Comparison of ENCODE assay signal across 9 cellular contexts in the genomic region with DNA sequence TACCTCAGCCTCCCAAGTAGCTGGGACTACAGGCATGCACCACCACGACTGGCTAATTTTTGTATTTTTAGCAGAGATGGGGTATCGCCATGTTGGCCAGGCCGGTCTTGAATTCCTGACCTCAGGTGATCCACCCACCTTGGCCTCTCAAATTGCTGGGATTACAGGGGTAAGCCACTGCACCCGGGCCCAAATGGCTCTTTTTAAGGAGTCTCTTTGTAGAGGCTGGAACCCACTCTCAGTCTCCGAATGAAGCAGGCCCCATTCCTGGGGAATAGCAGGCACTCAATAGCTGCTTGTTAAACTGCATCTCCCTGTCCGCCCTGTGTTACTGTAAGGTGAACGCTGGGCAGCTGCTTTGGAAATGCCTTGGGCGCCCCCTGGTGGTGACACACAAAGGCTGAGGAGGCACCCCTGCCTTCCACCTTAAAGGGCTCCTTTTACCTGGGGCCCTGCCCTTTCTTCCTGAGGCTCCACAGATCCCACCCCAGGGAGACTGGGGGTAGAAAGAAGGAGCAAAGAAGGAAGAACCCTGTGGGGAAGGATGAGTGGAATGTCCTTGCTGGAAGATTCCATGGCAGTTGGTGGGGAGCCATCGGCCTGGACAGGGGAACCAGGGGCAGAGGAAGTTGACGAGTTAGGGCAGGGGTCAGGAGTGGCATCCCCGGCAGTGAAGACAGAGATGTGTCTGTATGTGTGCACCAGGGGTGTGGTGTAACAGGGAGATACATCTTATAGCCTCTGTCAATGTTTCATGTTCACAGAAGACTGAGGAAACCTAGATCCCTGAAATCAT. TPM values are rescaled to one million over a fixed set of nuclear protein-coding genes. Genes with fewer than 3 reads are reported as not detected.
DNase-seq lines count a peak whose midpoint lies in the region; ATAC-seq, FAIRE-seq and TF ChIP-seq lines count a peak whose summit lies in the region.
"Had no signal": no experiment of that assay in that cellular context is flagged by ENCODE, and none has a peak within 500 bp of the region (broad histone marks: within the 10 kb centered on the region; RNA-seq: fewer than 3 reads in every experiment).

No MANE protein-coding gene starts in this region.

- no peak overlapping the region for H3K4me2 ChIP-seq in parathyroid adenoma (ENCODE audit: low read length)

- H3K27me3 ChIP-seq in parathyroid adenoma (ENCODE audit: control insufficient read depth, insufficient read depth, low read length) (no peaks in the 10 kb centered on the region), transverse colon (no peaks in the 10 kb centered on the region)

- peak overlapping the region; percentile 23 for H2AFZ ChIP-seq in parathyroid adenoma

- TF ChIP-seq EP300 in transverse colon (IDR thresholded peaks at IDR 0.05; ENCODE audit: low read depth): no peak

- H3K27ac ChIP-seq in SK-N-MC (no peak overlapping the region), parathyroid adenoma (no peak overlapping the region), transverse colon (no peak overlapping the region)

- H3K4me3 ChIP-seq in SK-N-MC (no peak overlapping the region), parathyroid adenoma (ENCODE audit: low read depth, low read length) (no peak overlapping the region), transverse colon (no peak overlapping the region)

- TF ChIP-seq CTCF in parathyroid adenoma (IDR thresholded peaks at IDR 0.05) (peak; percentile 99), transverse colon (IDR thresholded peaks at IDR 0.05) (peak; percentile 97 to 98 (median 97))

- H3K9me3 ChIP-seq in SK-N-MC (ENCODE audit: low read depth, low read length): no peaks in the 10 kb centered on the region
- no peaks in the 10 kb centered on the region for H3K9me3 ChIP-seq in parathyroid adenoma (ENCODE audit: control insufficient read depth, low read length)
- H3K9me3 ChIP-seq in transverse colon: no peaks in the 10 kb centered on the region

- intact Hi-C loops in transverse colon (cut with DNase I; ENCODE audit: low total_unique reads): loop anchor here (2.0 kb wide), 1 partner anchor 47 kb away; no protein-coding TSS in a partner anchor

- H3K9ac ChIP-seq in SK-N-MC (ENCODE audit: insufficient read length) (no peak overlapping the region), parathyroid adenoma (no peak overlapping the region)

- H3K36me3 ChIP-seq in SK-N-MC (ENCODE audit: insufficient read depth, low read length): no peaks in the 10 kb centered on the region
- no peaks in the 10 kb centered on the region for H3K36me3 ChIP-seq in parathyroid adenoma (ENCODE audit: control insufficient read depth, insufficient read depth, low read length)
- H3K36me3 ChIP-seq in transverse colon: no peaks in the 10 kb centered on the region

- peak; percentile 41 for FAIRE-seq in GM12891 (lab: Jason Lieb, UNC)
- FAIRE-seq: islet of Langerhans had no signal

- in situ Hi-C loops in transverse colon (cut with MboI; ENCODE audit: low pct_ligation_motif_present in 1 of 4, low pct_unique_long_range_greater_than_20kb in 1 of 4, low sequenced_read_pairs in 3 of 4): loop anchor here in 3 of 4 donors (5.0 kb wide), 1 partner anchor 48 kb away; the partner anchor contains the start of gene SCRN2 (in 3 of the 3)

- TF ChIP-seq POLR2A in GM12891 (IDR thresholded peaks at IDR 0.05; ENCODE audit: low read depth, low read length) (no peak), transverse colon (IDR thresholded peaks at IDR 0.05) (no peak)

- peaks cover 4% of the 10 kb centered on the region for H3K79me2 ChIP-seq in parathyroid adenoma

- H3K4me1 ChIP-seq in parathyroid adenoma (peaks cover 16% of the 10 kb centered on the region), transverse colon (peaks cover 7 to 30% (median 18%) of the 10 kb centered on the region in 4 donors)

- peak; percentile 58 for DNase-seq in GM12891 (ENCODE audit: insufficient read length, low spot score)
- peak; percentile 72 for DNase-seq in NCI-H1092 (lab: John Stamatoyannopoulos, UW)
- peak; percentile 37 for DNase-seq in SK-N-MC (ENCODE audit: low read depth, low spot score)
- peak; percentile 93 for DNase-seq in activated gamma-delta T cell treated with anti-CD3 and anti-CD28 coated beads, Interleukin-2, amount 50 U/mL, for 16 hours (ENCODE audit: low read depth)
- DNase-seq in germinal center (ENCODE audit: low spot score): peak; percentile 74
- DNase-seq in transverse colon: peak; percentile 93

- 35 to 77% methylated on average over 2 to 11 of the region's 11 CpGs for WGBS in transverse colon (ENCODE audit: low coverage in 1 of 2), 2 donors

- no peak for ATAC-seq in HG03378 (IDR thresholded peaks at IDR 0.05; ENCODE audit: unreplicated experiment)

TF ChIP-seq in GM12891, 5 proteins besides CTCF, POLR2A, EP300 and RAD21:
- TF ChIP-seq SPI1 (IDR thresholded peaks at IDR 0.05; ENCODE audit: low read depth, low read length) (no peak), TAF1 (IDR thresholded peaks at IDR 0.05; ENCODE audit: low read depth, low read length) (no peak), PAX5 (IDR thresholded peaks at IDR 0.05; ENCODE audit: insufficient read depth, low read length, severe bottlenecking) (no peak), POU2F2 (IDR thresholded peaks at IDR 0.05; ENCODE audit: low read depth, low read length) (no peak), POLR2AphosphoS5 (IDR thresholded peaks at IDR 0.05; ENCODE audit: low read depth, low read length) (no peak)
TF ChIP-seq in GM12891: peak in this region for 0.

RNA-seq across cellular contexts. Expression of gene SP2, which starts 6.1 kb away (rescaled TPM):
- 9.9 TPM for polyA plus RNA-seq in GM12891 (2012; ENCODE audit: low read depth, missing spikeins)
- total RNA-seq in transverse colon: 10 to 100 TPM in 3 of 4 donors, 1 to 10 TPM in 1; 8.3 to 22.1 (median 17.4) TPM

RNA-seq across cellular contexts. Expression of gene SP6, which starts 39.0 kb away (rescaled TPM):
- polyA plus RNA-seq in GM12891 (2012; ENCODE audit: low read depth, missing spikeins): 0.09 TPM
- 1 to 10 TPM in 3 of 4 donors, under 1 TPM in 1; 0.40 to 5.9 (median 4.9) TPM for total RNA-seq in transverse colon

RNA-seq across cellular contexts. Expression of gene SCRN2, which starts 48.9 kb away (rescaled TPM):
- 21.0 TPM for polyA plus RNA-seq in GM12891 (2012; ENCODE audit: low read depth, missing spikeins)
- 100 to 1,000 TPM in 2 of 4 donors, 10 to 100 TPM in 2; 37.8 to 164 (median 89.7) TPM for total RNA-seq in transverse colon

RNA-seq across cellular contexts. Expression of gene PNPO, which starts 51.4 kb away (rescaled TPM):
- polyA plus RNA-seq in GM12891 (2012; ENCODE audit: low read depth, missing spikeins): 14.5 TPM
- total RNA-seq in transverse colon: 10 to 100 TPM in 3 of 4 donors, 1 to 10 TPM in 1; 7.4 to 83.8 (median 31.6) TPM

RNA-seq across cellular contexts. Expression of gene LRRC46, which starts 58.5 kb away (rescaled TPM):
- 0.56 TPM for polyA plus RNA-seq in GM12891 (2012; ENCODE audit: low read depth, missing spikeins)
- under 1 TPM in 2 of 4 donors, not detected in 2; 0.48 to 0.80 TPM for total RNA-seq in transverse colon

Comparison
In these comparisons a context has a peak if more than half of its experiments do, and no peak if none do; other contexts are left out.
1. DNase-seq: peak in every context shown above with its lines; median percentile 93 in activated gamma-delta T cell treated with anti-CD3 and anti-CD28 coated beads, Interleukin-2, amount 50 U/mL, for 16 hours; 93 in transverse colon; 74 in germinal center; 72 in NCI-H1092; 58 in GM12891; 37 in SK-N-MC.